Comparison of ENCODE assay signal across 9 cellular contexts in the genomic region with DNA sequence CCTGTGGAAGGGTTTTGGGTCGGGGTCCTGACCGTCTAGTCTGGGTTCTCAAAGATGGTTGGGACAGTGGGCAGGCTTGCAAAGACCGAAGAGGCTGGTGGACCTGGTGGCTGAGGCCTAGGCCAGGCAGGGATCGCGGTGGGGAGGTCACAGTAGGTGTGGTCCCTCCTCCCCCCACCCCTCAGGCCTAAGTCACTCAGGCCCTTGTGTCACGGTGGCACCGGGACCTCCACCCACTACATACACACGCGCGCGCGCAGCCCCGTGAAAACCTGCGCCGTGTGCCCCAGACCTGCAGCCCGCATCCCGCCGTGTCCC. TPM values are rescaled to one million over a fixed set of nuclear protein-coding genes. Genes with fewer than 3 reads are reported as not detected.
DNase-seq lines count a peak whose midpoint lies in the region; ATAC-seq and TF ChIP-seq lines count a peak whose summit lies in the region.
"Had no signal": no experiment of that assay in that cellular context is flagged by ENCODE, and none has a peak within 500 bp of the region (broad histone marks: within the 10 kb centered on the region; RNA-seq: fewer than 3 reads in every experiment).

No MANE protein-coding gene starts in this region.

- H3T11ph ChIP-seq in H9 (ENCODE audit: low read length) = no peak overlapping the region

- no peak overlapping the region for H3K9ac ChIP-seq in H9 (ENCODE audit: extremely low read depth, insufficient read length, low read length)

- no peaks in the 10 kb centered on the region for H4K20me1 ChIP-seq in H9 (ENCODE audit: control insufficient read depth, insufficient read depth, insufficient read length)

- H3K4ac ChIP-seq in H9 (ENCODE audit: low read depth, low read length) = no peak overlapping the region

- H4K91ac ChIP-seq in H9 (ENCODE audit: insufficient read length, low read depth, low read length) = no peak overlapping the region

- peaks cover 13% of the 10 kb centered on the region for H3K27me3 Mint-ChIP-seq in H9 (ENCODE audit: low read depth)
- H3K27me3 Mint-ChIP-seq in immature natural killer cell (ENCODE audit: low read depth in 3 of 3) = peaks cover 4 to 16% (median 15%) of the 10 kb centered on the region in 3 donors

- peaks cover 7 to 42% (median 29%) of the 10 kb centered on the region in 3 experiments; a peak in 6 of 7 replicates for H3K36me3 Mint-ChIP-seq in H9 (ENCODE audit: insufficient read depth in 1 of 3, low read depth in 3 of 3)
- peaks cover 6 to 31% (median 18%) of the 10 kb centered on the region in 3 donors for H3K36me3 Mint-ChIP-seq in immature natural killer cell

- H3K4me3 Mint-ChIP-seq in H9 (peak overlapping the region; percentile 72 to 82; a peak in 4 of 5 replicates), immature natural killer cell (peak overlapping the region; percentile 71 to 79 (median 78))

- no peak overlapping the region for H3K27ac Mint-ChIP-seq in H9
- H3K27ac Mint-ChIP-seq in immature natural killer cell = no peak overlapping the region

- H3K4me1 Mint-ChIP-seq in H9 (peaks cover 11 to 15% of the 10 kb centered on the region in 2 experiments), immature natural killer cell (peaks cover 10 to 19% of the 10 kb centered on the region in 2 donors)

- H3K9me3 Mint-ChIP-seq in H9 (no peaks in the 10 kb centered on the region), immature natural killer cell (no peaks in the 10 kb centered on the region)

- no peak overlapping the region for H4K8ac ChIP-seq in H9 (replicated peaks; ENCODE audit: insufficient read length, low read depth, low read length)

- H3K79me1 ChIP-seq in H9 (ENCODE audit: insufficient read depth, low read depth, low read length, poor library complexity, severe bottlenecking) = no peaks in the 10 kb centered on the region

- no CpG with 5 or more reads among the region's 18 CpGs for WGBS in H9 (ENCODE audit: extremely low coverage, insufficient read length, low lambda C conversion rate)

- ATAC-seq in GM18907 (IDR thresholded peaks at IDR 0.05; ENCODE audit: unreplicated experiment) (no peak), HG03469 (IDR thresholded peaks at IDR 0.05; ENCODE audit: unreplicated experiment) (no peak), HG03565 (IDR thresholded peaks at IDR 0.05; ENCODE audit: unreplicated experiment) (no peak)

- no peak overlapping the region for H2BK5ac ChIP-seq in H9 (ENCODE audit: insufficient read length, low read length)

- H2AK5ac ChIP-seq in H9 (ENCODE audit: insufficient read length, low read length) = no peak overlapping the region

- H2BK15ac ChIP-seq in H9 (ENCODE audit: low read depth, low read length) = no peak overlapping the region

- no peak overlapping the region for H2BK12ac ChIP-seq in H9 (ENCODE audit: insufficient read length, low read depth, low read length)

- no peaks in the 10 kb centered on the region for H3K79me2 ChIP-seq in H9 (ENCODE audit: insufficient read depth, low read length)

- H3K4me2 ChIP-seq in H9 (ENCODE audit: insufficient read depth, insufficient read length, low read length) = peak overlapping the region; percentile 53

- H3K9me3 ChIP-seq in H9 (ENCODE audit: control insufficient read depth, low read depth, low read length) = no peaks in the 10 kb centered on the region
- H3K9me3 ChIP-seq: adrenal gland had no signal

- H3K4me3 ChIP-seq in cardiac fibroblast (replicated peaks in 1 of 2; ENCODE audit: low read depth in 2 of 2, low read length in 2 of 2) = peak overlapping the region; percentile 26 to 40
- peak overlapping the region; percentile 22 to 48 (median 45) for H3K4me3 ChIP-seq in skin epidermis

- no peak overlapping the region for H2AFZ ChIP-seq in H9 (ENCODE audit: low read length)

- no peak overlapping the region for H2BK120ac ChIP-seq in H9 (ENCODE audit: low read depth, low read length, poor library complexity, severe bottlenecking)

- no peak overlapping the region for H4K5ac ChIP-seq in H9 (ENCODE audit: insufficient read length, low read depth, low read length)

- TF ChIP-seq CTCF in H9 (conservative IDR thresholded peaks at IDR 0.05) (no peak), cardiac fibroblast (IDR thresholded peaks at IDR 0.05; ENCODE audit: low read depth, low read length) (no peak)

- H3K27me3 ChIP-seq in H9 (ENCODE audit: insufficient read depth, low read length) = no peaks in the 10 kb centered on the region
- H3K27me3 ChIP-seq: adrenal gland had no signal

- DNase-seq in H9 (no peak), cardiac fibroblast (ENCODE audit: low read depth in 2 of 2) (no peak), immature natural killer cell (peak in 1 of 3 donors; percentile 15), NCI-H2029 treated with DMSO at 0.1 percent for 48 hours (lab: John Stamatoyannopoulos, UW) (no peak)

- H3K4me1 ChIP-seq in H9 (ENCODE audit: insufficient read depth, low read length) = peaks cover 6% of the 10 kb centered on the region; the same call in 1 of the 2 replicates

- H3K14ac ChIP-seq in H9 (ENCODE audit: insufficient read depth, low read length) = no peak overlapping the region

- peaks cover 12% of the 10 kb centered on the region for H3K23me2 ChIP-seq in H9 (ENCODE audit: insufficient read length, low read depth, low read length, poor library complexity, severe bottlenecking)

- no peak overlapping the region for H3K23ac ChIP-seq in H9 (ENCODE audit: insufficient read length, low read depth, low read length)

- no peak overlapping the region for H3K56ac ChIP-seq in H9 (ENCODE audit: insufficient read length, low read depth, low read length)

- H3K18ac ChIP-seq in H9 (ENCODE audit: insufficient read length, low read depth, low read length) = no peak overlapping the region

- H3K27ac ChIP-seq in H9 (ENCODE audit: insufficient read length, low read depth, low read length) (no peak overlapping the region), skin epidermis (peak overlapping the region in 13 of 21 experiments; percentile 6 to 81 (median 44))

- no peak overlapping the region for H2BK20ac ChIP-seq in H9 (ENCODE audit: low read depth, low read length, poor library complexity, severe bottlenecking)

RNA-seq across cellular contexts. Expression of gene SEC61A1, which starts 24.2 kb away (rescaled TPM):
- 138 and 146 TPM in 2 replicates for total RNA-seq in H9 (2021)
- 100 to 1,000 TPM; 107 to 195 (median 172) TPM for polyA plus RNA-seq in immature natural killer cell

RNA-seq across cellular contexts. Expression of gene RUVBL1, which starts 47.2 kb away (rescaled TPM):
- 99.6 and 99.7 TPM in 2 replicates for total RNA-seq in H9 (2021)
- 10 to 100 TPM; 34.8 to 45.3 (median 44.3) TPM for polyA plus RNA-seq in immature natural killer cell
